In genomic region chr9:70418822-70419545, GRCh38 we compare ENCODE assay signal across 8 cellular contexts. TPM values are rescaled to one million over a fixed set of nuclear protein-coding genes. Genes with fewer than 3 reads are reported as not detected.
DNase-seq lines count a peak whose midpoint lies in the region; ATAC-seq and TF ChIP-seq lines count a peak whose summit lies in the region.

No MANE protein-coding gene starts in this region.

- no peaks in the 10 kb centered on the region for H3K27me3 ChIP-seq in parathyroid adenoma (ENCODE audit: control insufficient read depth, insufficient read depth, low read length)
- no peaks in the 10 kb centered on the region for H3K27me3 ChIP-seq in tibial nerve

- intact Hi-C loops in Right ventricle myocardium superior (cut with DNase I), result loop anchor here (2.0 to 10.0 kb wide), 2 partner anchors 64 to 182 kb away; no protein-coding TSS in a partner anchor

- peak; percentile 91 to 92 for TF ChIP-seq POLR2A in tibial nerve (IDR thresholded peaks at IDR 0.05)

- H3K27ac Mint-ChIP-seq in activated naive CD8-positive, alpha-beta T cell treated with anti-CD3 and anti-CD28 coated beads, Interleukin-2, amount 50 U/mL, for 24 hours, result peak overlapping the region; percentile 99

- TF ChIP-seq CTCF in GM10248 (IDR thresholded peaks at IDR 0.05; ENCODE audit: control extremely low read depth, extremely low read depth, low read depth, missing control alignments), result no peak
- no peak for TF ChIP-seq CTCF in parathyroid adenoma (IDR thresholded peaks at IDR 0.05)
- peak in 1 of 5 experiments; percentile 43 for TF ChIP-seq CTCF in tibial nerve (IDR thresholded peaks at IDR 0.05)

- peak; percentile 99 to 100 for TF ChIP-seq EP300 in tibial nerve (IDR thresholded peaks at IDR 0.05)

- CTCF ChIA-PET in GM10248 (lab: Yijun Ruan, JAX), result interaction anchor here (0.6 to 1.4 kb wide), 4 partner anchors 8 to 156 kb away, joined by 3 read pairs; no protein-coding TSS in a partner anchor

- H3K9me3 ChIP-seq in parathyroid adenoma (ENCODE audit: control insufficient read depth, low read length) (no peaks in the 10 kb centered on the region), tibial nerve (no peaks in the 10 kb centered on the region)

- ATAC-seq in HG02642 (IDR thresholded peaks at IDR 0.05; ENCODE audit: poor library complexity, unreplicated experiment), result peak; percentile 69
- peak; percentile 41 for ATAC-seq in activated naive CD8-positive, alpha-beta T cell treated with anti-CD3 and anti-CD28 coated beads, Interleukin-2, amount 50 U/mL, for 24 hours
- peak; percentile 56 for ATAC-seq in Right ventricle myocardium superior (ENCODE audit: poor library complexity)

- peak overlapping the region; percentile 91 for H3K4me3 Mint-ChIP-seq in activated naive CD8-positive, alpha-beta T cell treated with anti-CD3 and anti-CD28 coated beads, Interleukin-2, amount 50 U/mL, for 24 hours

- H3K4me1 Mint-ChIP-seq in activated naive CD8-positive, alpha-beta T cell treated with anti-CD3 and anti-CD28 coated beads, Interleukin-2, amount 50 U/mL, for 24 hours, result peaks cover 55% of the 10 kb centered on the region

- H3K4me2 ChIP-seq in parathyroid adenoma (ENCODE audit: low read length), result peak overlapping the region; percentile 100

- H3K79me2 ChIP-seq in parathyroid adenoma, result no peaks in the 10 kb centered on the region

- peak overlapping the region; percentile 79 for H3K4me3 ChIP-seq in parathyroid adenoma (ENCODE audit: low read depth, low read length)
- peak overlapping the region; percentile 48 to 53 (median 52) for H3K4me3 ChIP-seq in tibial nerve

- H3K9ac ChIP-seq in parathyroid adenoma, result peak overlapping the region; percentile 81

- H3K36me3 ChIP-seq in parathyroid adenoma (ENCODE audit: control insufficient read depth, insufficient read depth, low read length), result no peaks in the 10 kb centered on the region
- no peaks in the 10 kb centered on the region for H3K36me3 ChIP-seq in tibial nerve

- WGBS in tibial nerve, 2 donors, result 0% methylated on average over 29 to 53 of the region's 65 CpGs

- H3K36me3 Mint-ChIP-seq in activated naive CD8-positive, alpha-beta T cell treated with anti-CD3 and anti-CD28 coated beads, Interleukin-2, amount 50 U/mL, for 24 hours (ENCODE audit: low read depth), result no peaks in the 10 kb centered on the region

- POLR2A ChIA-PET in GM10248 (lab: Yijun Ruan, JAX), result interaction anchor here (0.6 kb wide), 2 partner anchors 55 to 808 kb away, joined by 3 read pairs; no protein-coding TSS in a partner anchor

- H2AFZ ChIP-seq in parathyroid adenoma, result peak overlapping the region; percentile 58

- no peaks in the 10 kb centered on the region for H3K27me3 Mint-ChIP-seq in activated naive CD8-positive, alpha-beta T cell treated with anti-CD3 and anti-CD28 coated beads, Interleukin-2, amount 50 U/mL, for 24 hours

- H3K27ac ChIP-seq in parathyroid adenoma (peak overlapping the region; percentile 100), tibial nerve (peak overlapping the region; percentile 98 to 100 (median 100))

- peaks cover 21% of the 10 kb centered on the region for H3K4me1 ChIP-seq in parathyroid adenoma
- H3K4me1 ChIP-seq in tibial nerve, result peaks cover 5 to 73% (median 46%) of the 10 kb centered on the region in 4 donors

- peak; percentile 84 for DNase-seq in GM10248 (ENCODE audit: extremely low spot score)
- DNase-seq in NCI-H128 (lab: John Stamatoyannopoulos, UW; ENCODE audit: unreplicated experiment), result peak; percentile 63
- DNase-seq in SKM-1 treated with dmso at 0.1 percent for 144 hours (lab: John Stamatoyannopoulos, UW; ENCODE audit: unreplicated experiment), result peak; percentile 86
- peak; percentile 87 for DNase-seq in activated naive CD8-positive, alpha-beta T cell treated with anti-CD3 and anti-CD28 coated beads, Interleukin-2, amount 50 U/mL, for 24 hours
- peak; percentile 98 for DNase-seq in Right ventricle myocardium superior
- DNase-seq in tibial nerve (ENCODE audit: low spot score in 2 of 2), result peak; percentile 92 to 94

- H3K9me3 Mint-ChIP-seq in activated naive CD8-positive, alpha-beta T cell treated with anti-CD3 and anti-CD28 coated beads, Interleukin-2, amount 50 U/mL, for 24 hours, result no peaks in the 10 kb centered on the region

RNA-seq across cellular contexts. Expression of gene KLF9, which starts 4.5 kb away (rescaled TPM):
- total RNA-seq in Right ventricle myocardium superior (50.9 TPM), tibial nerve (100 to 1,000 TPM; 286 to 387 (median 351) TPM)

Comparison
In these comparisons a context has a peak if more than half of its experiments do, and no peak if none do; other contexts are left out.
1. Peak in every context shown above with its lines: DNase-seq, ATAC-seq, H3K4me3 ChIP-seq and H3K27ac ChIP-seq.